ENCODE assay signal across 8 cellular contexts in genomic region chr10:21078410-21079329, GRCh38.
DNase-seq lines count a peak whose midpoint lies in the region; ATAC-seq and TF ChIP-seq lines count a peak whose summit lies in the region.

No MANE protein-coding gene starts in this region.

- peaks cover 6% of the 10 kb centered on the region for H3K27me3 Mint-ChIP-seq in brain

- H3K36me3 Mint-ChIP-seq in brain: no peaks in the 10 kb centered on the region

- H3K4me1 Mint-ChIP-seq in brain: peaks cover 12% of the 10 kb centered on the region

- H3K4me3 Mint-ChIP-seq in brain: peak overlapping the region in 1 of 5 experiments; percentile 15

- peak; percentile 39 for DNase-seq in AG09319 (ENCODE audit: extremely low read depth, low read depth)
- DNase-seq in NCI-H748 treated with DMSO at 0.1 percent for 48 hours (lab: John Stamatoyannopoulos, UW): peak; percentile 60
- peak; percentile 48 for DNase-seq in iPS DF 19.7 (ENCODE audit: low read depth, low spot score)
- DNase-seq in stimulated activated CD4-positive, alpha-beta T cell treated with anti-CD3 and anti-CD28 coated beads, Interleukin-2, amount 100 ng/mL, for 48 hours: peak; percentile 6 to 26
- no peak for DNase-seq in effector CD4-positive, alpha-beta T cell

- TF ChIP-seq CTCF in AG09319 (IDR thresholded peaks at IDR 0.05; ENCODE audit: low read depth, low read length): peak; percentile 84
- peak; percentile 79 to 87 for TF ChIP-seq CTCF in brain (conservative IDR thresholded peaks at IDR 0.05)

- H3K27ac Mint-ChIP-seq in brain: peak overlapping the region in 2 of 5 experiments; percentile 20 to 23

- ATAC-seq in GM18502 (IDR thresholded peaks at IDR 0.05; ENCODE audit: poor library complexity, unreplicated experiment) (peak; percentile 73), HG03520 (IDR thresholded peaks at IDR 0.05; ENCODE audit: unreplicated experiment) (peak; percentile 64)

- H3K9me3 Mint-ChIP-seq in brain: no peaks in the 10 kb centered on the region
